In the genomic region with DNA sequence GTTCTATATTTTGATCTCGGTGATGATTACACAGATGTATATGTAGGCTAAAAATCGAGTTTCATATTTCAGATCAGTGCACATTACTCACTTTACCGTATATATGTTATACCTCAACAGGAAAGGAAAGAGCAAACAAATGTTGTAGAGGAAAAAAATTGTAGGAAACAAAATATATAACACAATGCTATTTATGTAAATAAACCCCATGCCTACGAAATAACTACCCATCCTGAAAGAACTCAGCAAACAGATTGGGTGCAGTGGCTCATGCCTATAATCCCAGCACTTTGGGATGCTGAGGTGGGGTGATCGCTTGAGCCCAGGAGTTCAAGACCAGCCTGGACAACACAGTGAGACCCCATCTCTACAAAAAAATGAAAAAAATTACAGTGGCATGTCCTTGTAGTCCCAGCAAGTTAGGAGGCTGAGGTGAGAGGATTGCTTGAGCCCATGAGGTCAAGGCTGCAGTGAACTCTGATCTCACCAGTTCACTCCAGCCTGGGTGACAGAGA, we compare ENCODE assay signal across 20 cellular contexts. TPM values are rescaled to one million over a fixed set of nuclear protein-coding genes. Genes with fewer than 3 reads are reported as not detected.
A peak's percentile ranks its signal among the peaks of the same experiment; 100 is the strongest.
DNase-seq lines count a peak whose midpoint lies in the region; ATAC-seq and TF ChIP-seq lines count a peak whose summit lies in the region.
"Had no signal": no experiment of that assay in that cellular context is flagged by ENCODE, and none has a peak within 500 bp of the region (broad histone marks: within the 10 kb centered on the region; RNA-seq: fewer than 3 reads in every experiment).

No MANE protein-coding gene starts in this region.

- intact Hi-C loops in Caco-2 (cut with micrococcal nuclease; ENCODE audit: unreplicated experiment): no loop called here

- H3K79me2 ChIP-seq in neural progenitor cell (ENCODE audit: low read depth) (no peaks in the 10 kb centered on the region), GM23248 (ENCODE audit: insufficient read depth) (no peaks in the 10 kb centered on the region)

- H3K4me2 ChIP-seq in neural progenitor cell: peak overlapping the region; percentile 69
- H3K4me2 ChIP-seq in GM23248 (ENCODE audit: unreplicated experiment): no peak overlapping the region
- H3K4me2 ChIP-seq: A549; BLaER1 treated with 17β-estradiol and CSF1 and Interleukin-3, amounts not matched to agents 10 nM and 100 nM had no signal

- no peaks in the 10 kb centered on the region for H3K36me3 Mint-ChIP-seq in Caco-2 (ENCODE audit: insufficient read depth, unreplicated experiment)
- H3K36me3 Mint-ChIP-seq in WTC11: no peaks in the 10 kb centered on the region
- no peaks in the 10 kb centered on the region for H3K36me3 Mint-ChIP-seq in neural progenitor cell
- H3K36me3 Mint-ChIP-seq: CD14-positive monocyte had no signal

- TF ChIP-seq CTCF in Caco-2 (IDR thresholded peaks at IDR 0.05; ENCODE audit: insufficient read depth in 1 of 2, low read depth in 1 of 2, low read length in 1 of 2, severe bottlenecking in 1 of 2, unreplicated experiment in 1 of 2): no peak
- no peak for TF ChIP-seq CTCF in HEK293 (tag by site-specific recombination; IDR thresholded peaks at IDR 0.05)
- no peak for TF ChIP-seq CTCF in WTC11 (IDR thresholded peaks at IDR 0.05)
- no peak for TF ChIP-seq CTCF in neural progenitor cell (IDR thresholded peaks at IDR 0.05)

- H3K4me3 Mint-ChIP-seq in Caco-2 (ENCODE audit: unreplicated experiment): no peak overlapping the region
- no peak overlapping the region for H3K4me3 Mint-ChIP-seq in WTC11
- H3K4me3 Mint-ChIP-seq in neural progenitor cell: no peak overlapping the region
- H3K4me3 Mint-ChIP-seq: CD4-positive, alpha-beta T cell; CD8-positive, alpha-beta memory T cell had no signal

- no peaks in the 10 kb centered on the region for H3K9me2 ChIP-seq in GM23248 (ENCODE audit: insufficient read depth)

- H4K20me1 ChIP-seq in neural progenitor cell (ENCODE audit: low read depth) (peaks cover 5% of the 10 kb centered on the region), GM23248 (ENCODE audit: insufficient read depth) (no peaks in the 10 kb centered on the region)
- H4K20me1 ChIP-seq: BLaER1 treated with 17β-estradiol and CSF1 and Interleukin-3, amounts not matched to agents 10 nM and 100 nM had no signal

- H2AFZ ChIP-seq in neural progenitor cell (replicated peaks): no peak overlapping the region
- no peak overlapping the region for H2AFZ ChIP-seq in GM23248

- H3K4me3 ChIP-seq in Caco-2 (ENCODE audit: low read depth, low read length) (no peak overlapping the region), HEK293 (ENCODE audit: low read depth, low read length) (no peak overlapping the region), neural progenitor cell (no peak overlapping the region), GM23248 (no peak overlapping the region)
- H3K4me3 ChIP-seq: A549; BLaER1 treated with 17β-estradiol and CSF1 and Interleukin-3, amounts not matched to agents 10 nM and 100 nM; HAP-1 had no signal

- CTCF ChIA-PET in Caco-2 (lab: Charles Lee) (no interaction called here), HEK293 (lab: Yijun Ruan, JAX) (interaction anchor here (0.6 kb wide), 1 partner anchor 15 kb away, joined by 3 read pairs; no protein-coding TSS in a partner anchor), WTC11 (lab: Charles Lee) (interaction anchor here (2.6 kb wide), 1 partner anchor 110 kb away, joined by 18 read pairs; no protein-coding TSS in a partner anchor)

- in situ Hi-C loops in GM23248 (cut with MboI): no loop called here

- H3K9ac ChIP-seq in neural progenitor cell (no peak overlapping the region), GM23248 (no peak overlapping the region)
- H3K9ac ChIP-seq: BLaER1 treated with 17β-estradiol and CSF1 and Interleukin-3, amounts not matched to agents 10 nM and 100 nM had no signal

- no peak overlapping the region for H3K27ac ChIP-seq in HEK293 (ENCODE audit: extremely low read depth, low read depth, low read length)
- H3K27ac ChIP-seq in neural progenitor cell: no peak overlapping the region
- H3K27ac ChIP-seq in GM23248: no peak overlapping the region
- H3K27ac ChIP-seq: A549; BLaER1 treated with 17β-estradiol and CSF1 and Interleukin-3, amounts not matched to agents 10 nM and 100 nM had no signal

- peak overlapping the region; percentile 47 for H3K27ac Mint-ChIP-seq in Caco-2 (ENCODE audit: unreplicated experiment)
- no peak overlapping the region for H3K27ac Mint-ChIP-seq in WTC11
- H3K27ac Mint-ChIP-seq in neural progenitor cell: no peak overlapping the region
- H3K27ac Mint-ChIP-seq: CD14-positive monocyte; CD4-positive, alpha-beta T cell had no signal

- H3K4me1 Mint-ChIP-seq in Caco-2 (ENCODE audit: low read depth, unreplicated experiment) (peaks cover 27% of the 10 kb centered on the region), WTC11 (peaks cover 28% of the 10 kb centered on the region), neural progenitor cell (peaks cover 28% of the 10 kb centered on the region)

- H3K36me3 ChIP-seq in Caco-2 (ENCODE audit: control insufficient read depth, insufficient read depth, low read length): no peaks in the 10 kb centered on the region
- H3K36me3 ChIP-seq in HEK293 (ENCODE audit: control insufficient read depth in 2 of 2, insufficient read depth in 1 of 2, low read length in 2 of 2): no peaks in the 10 kb centered on the region
- H3K36me3 ChIP-seq in neural progenitor cell: no peaks in the 10 kb centered on the region
- no peaks in the 10 kb centered on the region for H3K36me3 ChIP-seq in GM23248 (ENCODE audit: low read depth)
- H3K36me3 ChIP-seq: BE2C; BLaER1 treated with 17β-estradiol and CSF1 and Interleukin-3, amounts not matched to agents 10 nM and 100 nM; HAP-1 had no signal

- no peak for ATAC-seq in WTC11
- ATAC-seq in HG02970 (IDR thresholded peaks at IDR 0.05; ENCODE audit: low FRiP score, unreplicated experiment): no peak
- ATAC-seq: A549 had no signal

- H3K9me3 Mint-ChIP-seq in Caco-2 (ENCODE audit: unreplicated experiment): no peaks in the 10 kb centered on the region
- H3K9me3 Mint-ChIP-seq in WTC11: 0 out of 2 replicates have a peak, but pooled peaks cover 3% of the 10 kb centered on the region
- H3K9me3 Mint-ChIP-seq in neural progenitor cell: no peaks in the 10 kb centered on the region
- H3K9me3 Mint-ChIP-seq: CD4-positive, alpha-beta T cell; CD8-positive, alpha-beta memory T cell had no signal

- H3K27me3 ChIP-seq in Caco-2 (replicated peaks; ENCODE audit: control insufficient read depth, insufficient read depth, low read length) (no peaks in the 10 kb centered on the region), neural progenitor cell (peaks cover 5% of the 10 kb centered on the region), GM23248 (replicated peaks; ENCODE audit: insufficient read depth) (no peaks in the 10 kb centered on the region; the same call in 1 of the 2 replicates)
- H3K27me3 ChIP-seq: BE2C; BLaER1 treated with 17β-estradiol and CSF1 and Interleukin-3, amounts not matched to agents 10 nM and 100 nM had no signal

- H3K4me1 ChIP-seq in Caco-2 (peaks cover 16% of the 10 kb centered on the region), HEK293 (ENCODE audit: control insufficient read depth, insufficient read depth, low read length) (peaks cover 12% of the 10 kb centered on the region), neural progenitor cell (peaks cover 20% of the 10 kb centered on the region), GM23248 (ENCODE audit: insufficient read depth) (no peaks in the 10 kb centered on the region)
- H3K4me1 ChIP-seq: A549, BE2C had no signal

- H3K27me3 Mint-ChIP-seq in Caco-2 (ENCODE audit: insufficient read depth, unreplicated experiment) (no peaks in the 10 kb centered on the region), WTC11 (ENCODE audit: low read depth) (peaks cover 7% of the 10 kb centered on the region), neural progenitor cell (ENCODE audit: insufficient read depth, low read depth) (peaks cover 9% of the 10 kb centered on the region)

- WGBS in GM23248 (ENCODE audit: low coverage in 1 of 2, low lambda C conversion rate in 2 of 2, missing lambda C conversion rate in 2 of 2), 2 experiments: 94 to 97% methylated on average over 5 of the region's 5 CpGs

- POLR2A ChIA-PET in Caco-2 (lab: Charles Lee) (interaction anchor here (0.7 kb wide), 1 partner anchor 161 kb away, joined by 5 read pairs; no protein-coding TSS in a partner anchor), HEK293 (lab: Yijun Ruan, JAX) (interaction anchor here (0.7 kb wide), 1 partner anchor 276 kb away, joined by 7 read pairs; no protein-coding TSS in a partner anchor), WTC11 (lab: Charles Lee) (no interaction called here)

- H3K9me3 ChIP-seq in Caco-2: no peaks in the 10 kb centered on the region
- no peaks in the 10 kb centered on the region for H3K9me3 ChIP-seq in HEK293 (ENCODE audit: control insufficient read depth, insufficient read depth, low read depth, low read length)
- H3K9me3 ChIP-seq in neural progenitor cell (ENCODE audit: low read depth): no peaks in the 10 kb centered on the region
- no peaks in the 10 kb centered on the region for H3K9me3 ChIP-seq in GM23248 (ENCODE audit: low read depth)
- H3K9me3 ChIP-seq: A549; BE2C; BLaER1 treated with 17β-estradiol and CSF1 and Interleukin-3, amounts not matched to agents 10 nM and 100 nM; HAP-1 had no signal

- no TSS peak for BruUV-seq in Caco-2 (replicated peaks; lab: Mats Ljungman, UMichigan)

- H3F3A ChIP-seq in neural progenitor cell (ENCODE audit: low read depth) (peaks cover 21% of the 10 kb centered on the region), GM23248 (ENCODE audit: insufficient read depth) (peaks cover under 1% of the 10 kb centered on the region; the same call in 1 of the 2 replicates)

- DNase-seq in Caco-2 (no peak), WTC11 (ENCODE audit: low spot score) (no peak), neural progenitor cell (ENCODE audit: low spot score) (no peak), GF-D8 (lab: John Stamatoyannopoulos, UW) (no peak), GM23248 (no peak)
- DNase-seq: 8988T; ACHN; AML-193; BE2C; Calu3; CD4-positive, alpha-beta T cell; CD8-positive, alpha-beta memory T cell; DMS53; DMS79 treated with DMSO at 0.1 percent for 48 hours had no signal

TF ChIP-seq in HEK293, 187 proteins besides CTCF, POLR2A, EP300 and RAD21 (continues in another document):
- TF ChIP-seq ZNF747 (tag by site-specific recombination; IDR thresholded peaks at IDR 0.05) (no peak), MEIS1 (CRISPR knock-in tag; IDR thresholded peaks at IDR 0.05; ENCODE audit: borderline replicate concordance) (no peak), ZNF670 (tag by site-specific recombination; IDR thresholded peaks at IDR 0.05; ENCODE audit: low read depth) (no peak), SP7 (tag by site-specific recombination; IDR thresholded peaks at IDR 0.05) (no peak)

TF ChIP-seq in WTC11, 78 proteins besides CTCF, POLR2A, EP300 and RAD21 (continues in another document):
- no peak for TF ChIP-seq OVOL2 (CRISPR knock-in tag; IDR thresholded peaks at IDR 0.05; ENCODE audit: borderline replicate concordance)
- TF ChIP-seq FOXJ3 (CRISPR knock-in tag; IDR thresholded peaks at IDR 0.05; ENCODE audit: borderline replicate concordance): no peak
- peak; percentile 63; the same call in 1 of the 2 replicates for TF ChIP-seq ZNF121 (CRISPR knock-in tag; IDR thresholded peaks at IDR 0.05)

RNA-seq across cellular contexts. Expression of gene ETV4, which starts 18.0 kb away (rescaled TPM):
- total RNA-seq in Caco-2 (2022): 37.8 and 48.5 TPM in 2 replicates
- 147 to 195 TPM (median 147 TPM) in 3 replicates for total RNA-seq in WTC11 (2021)
- total RNA-seq in neural progenitor cell (ENCODE audit: low replicate concordance): 1.1 and 5.9 TPM in 2 replicates
- total RNA-seq in GM23248 (2014; rRNA removed; shearing (Covaris generic)): 2.1 and 3.5 TPM in 2 replicates
- polyA plus RNA-seq in GM23248 (2016; fragmentation: Nextera tagmentation; extraction: Ambion mirVana): 2.6 and 2.8 TPM in 2 replicates
- total RNA-seq: CD4-positive, alpha-beta T cell had no signal
- polyA plus RNA-seq: CD14-positive monocyte had no signal
